Comparison of ENCODE assay signal across 8 cellular contexts in the genomic region with DNA sequence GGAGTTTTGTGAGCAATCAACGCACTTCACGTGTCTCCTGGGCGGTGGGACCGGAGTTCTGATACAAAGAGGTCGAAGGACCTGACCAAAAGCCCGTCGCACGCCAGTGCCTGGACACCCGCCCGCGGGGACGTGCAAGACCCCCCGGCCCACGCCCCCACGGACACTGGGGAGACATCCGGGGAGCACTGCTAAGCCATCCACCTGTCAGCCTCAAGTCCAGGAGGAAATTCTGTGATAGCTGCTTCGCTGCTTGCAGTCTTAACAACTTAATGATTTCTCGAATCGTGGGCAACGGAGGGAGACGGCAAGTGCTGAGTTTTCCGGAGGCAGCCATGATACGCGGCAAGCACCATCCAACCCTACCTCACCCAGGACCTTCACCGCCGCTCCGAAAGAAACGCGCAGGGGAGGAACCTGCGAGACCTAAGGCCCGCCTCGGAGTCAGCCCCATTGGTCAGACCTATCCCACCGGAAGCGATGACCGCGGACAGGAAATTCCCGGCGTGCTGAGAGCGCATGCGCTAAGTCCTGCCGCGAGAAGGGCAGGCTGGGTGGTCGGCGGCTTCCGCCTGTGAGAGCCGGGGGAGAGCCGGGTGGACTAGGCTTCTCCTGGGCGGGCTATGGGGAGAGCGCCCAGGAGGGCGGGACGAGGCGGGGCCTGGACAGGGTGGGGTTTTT. TPM values are rescaled to one million over a fixed set of nuclear protein-coding genes. Genes with fewer than 3 reads are reported as not detected.
DNase-seq lines count a peak whose midpoint lies in the region; ATAC-seq and TF ChIP-seq lines count a peak whose summit lies in the region.

A gene (minus strand): TSS at position 393 of the 681 bp plus-strand sequence. CDS start 56 bp downstream, at position 337.

- no peak for TF ChIP-seq CTCF in AG09309 (IDR thresholded peaks at IDR 0.05; ENCODE audit: control insufficient read depth, insufficient read depth, low read depth, low read length, missing control alignments)

- peak within 1 kb of the TSS; percentile 75 for H3K4me3 ChIP-seq in AG09309 (ENCODE audit: control insufficient read depth, low read depth, low read length)

- ATAC-seq in GM19023 (IDR thresholded peaks at IDR 0.05; ENCODE audit: unreplicated experiment), result peak; percentile 96
- ATAC-seq in HG03280 (IDR thresholded peaks at IDR 0.05; ENCODE audit: unreplicated experiment), result peak; percentile 95

- DNase-seq in AG09309 (ENCODE audit: low read depth) (peak; percentile 91), NCI-H345 treated with DMSO at 0.1 percent for 48 hours (lab: John Stamatoyannopoulos, UW; ENCODE audit: unreplicated experiment) (peak; percentile 96), cerebellum (ENCODE audit: low spot score) (peak; percentile 95), islet precursor cell (peak; percentile 100)
- peak; percentile 96 for DNase-seq in activated CD4-positive, CD25-positive, alpha-beta regulatory T cell treated with anti-CD3 and anti-CD28 coated beads, Interleukin-2, amount 50 U/mL, for 72 hours
- peak; percentile 96 to 100 (median 97) for DNase-seq in stimulated activated CD4-positive, alpha-beta T cell treated with anti-CD3 and anti-CD28 coated beads, Interleukin-12 subunit alpha, Interleukin-12 subunit beta, amount 100 ng/mL, for 48 hours (ENCODE audit: low read depth in 2 of 3, low spot score in 1 of 3)

RNA-seq across cellular contexts. Expression of the gene that starts here (rescaled TPM):
- total RNA-seq in cerebellum, result 26.8 TPM

Comparison
In these comparisons a context has a peak if more than half of its experiments do, and no peak if none do; other contexts are left out.
1. Peak in every context shown above with its lines: DNase-seq, ATAC-seq and H3K4me3 ChIP-seq.